Comparison of ENCODE assay signal across 8 cellular contexts in the genomic region with DNA sequence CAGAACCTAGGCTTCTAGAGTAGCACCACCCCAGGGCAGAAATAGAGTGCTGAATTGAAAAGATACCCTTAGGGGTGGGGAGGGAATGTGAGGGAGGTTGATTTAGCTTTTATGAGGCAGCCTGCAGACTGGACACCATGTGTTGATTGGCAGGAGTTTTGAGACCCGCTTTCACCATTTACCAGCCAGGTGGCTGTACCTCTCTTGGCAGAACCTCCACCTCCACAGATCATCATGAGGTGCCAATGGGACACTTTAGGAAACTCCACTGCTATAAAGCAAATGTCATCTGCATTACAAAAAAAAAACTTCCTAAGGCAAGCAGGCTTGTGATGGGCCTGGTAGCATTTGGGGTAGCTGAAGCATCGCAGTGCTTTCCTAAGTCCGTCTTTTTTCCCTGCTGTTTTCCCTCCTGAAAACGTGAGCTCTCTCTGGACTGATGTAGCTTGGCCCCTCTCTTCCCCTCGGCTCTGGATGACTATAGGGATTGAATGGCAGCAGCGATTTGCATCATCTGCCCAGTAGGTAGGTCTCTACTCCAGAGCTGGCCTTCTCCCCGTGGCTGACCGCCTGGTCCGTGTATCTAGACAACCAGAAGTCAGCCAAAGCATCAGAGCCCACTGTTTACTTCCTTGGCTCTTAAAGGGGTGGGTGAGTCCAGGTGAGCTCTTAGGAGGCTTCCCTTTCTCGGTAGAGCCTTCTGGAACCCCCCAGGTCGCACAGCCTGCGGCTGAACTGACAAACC. TPM values are rescaled to one million over a fixed set of nuclear protein-coding genes. Genes with fewer than 3 reads are reported as not detected.
DNase-seq lines count a peak whose midpoint lies in the region; ATAC-seq and TF ChIP-seq lines count a peak whose summit lies in the region.

No MANE protein-coding gene starts in this region.

- H3K4me3 ChIP-seq in HCT116 (replicated peaks in 1 of 2; ENCODE audit: low read depth in 1 of 2, low read length in 2 of 2): peak overlapping the region; percentile 78 to 85
- H3K4me3 ChIP-seq in iPS DF 6.9 (ENCODE audit: low read length): peak overlapping the region; percentile 67; the same call in 1 of the 2 replicates
- H3K4me3 ChIP-seq in smooth muscle cell: peak overlapping the region; percentile 80

- TF ChIP-seq RAD21 in HCT116 (IDR thresholded peaks at IDR 0.05; ENCODE audit: low read depth): no peak

- DNase-seq in HCT116 (ENCODE audit: low read depth, low spot score): no peak
- DNase-seq in activated T-helper 1 cell treated with anti-CD3 and anti-CD28 coated beads, Interleukin-12 subunit alpha, Interleukin-12 subunit beta, Interleukin-2, Interleukin-4 antibody, amounts not matched to agents 30 ng/mL and 10 ng/mL and 1 ng/mL, durations not matched to agents 14 hours and 24 hours and 36 hours (ENCODE audit: low spot score): no peak
- no peak for DNase-seq in iPS DF 6.9 (ENCODE audit: low read depth, low spot score)
- no peak for DNase-seq in smooth muscle cell (lab: John Stamatoyannopoulos, UW; ENCODE audit: unreplicated experiment)
- DNase-seq in GM03348 (ENCODE audit: low spot score): no peak
- DNase-seq in GDM1 (lab: John Stamatoyannopoulos, UW): no peak
- no peak for DNase-seq in NCI-H748 treated with DMSO at 0.1 percent for 48 hours (lab: John Stamatoyannopoulos, UW)
- DNase-seq in effector CD8-positive, alpha-beta T cell (lab: John Stamatoyannopoulos, UW): no peak

- peak overlapping the region; percentile 75 for H3K4me3 Mint-ChIP-seq in activated T-helper 1 cell treated with anti-CD3 and anti-CD28 coated beads, Interleukin-12 subunit alpha, Interleukin-12 subunit beta, Interleukin-2, Interleukin-4 antibody, amounts not matched to agents 30 ng/mL and 10 ng/mL and 1 ng/mL, durations not matched to agents 14 hours and 24 hours and 36 hours

- H2AFZ ChIP-seq in HCT116 (ENCODE audit: low read depth, low read length, poor library complexity, severe bottlenecking) (no peak overlapping the region), smooth muscle cell (ENCODE audit: low read depth) (no peak overlapping the region)

- CTCF ChIA-PET in HCT116 (lab: Charles Lee): interaction anchor here (1.1 to 1.9 kb wide), 3 partner anchors 16 to 383 kb away, joined by 3 to 8 read pairs (median 4); no protein-coding TSS in a partner anchor

- ATAC-seq in HCT116: no peak

- RAD21 ChIA-PET in HCT116 (lab: Charles Lee; ENCODE audit: low non-redundant PET in 1 of 2, low total read pairs in 2 of 2, uncharacterized antibody in 2 of 2, unreplicated experiment in 2 of 2): interaction anchor here in 1 of 2 experiments (0.7 kb wide), 1 partner anchor 16 kb away, joined by 3 read pairs; no protein-coding TSS in a partner anchor

- intact Hi-C loops in HCT116 (cut with micrococcal nuclease): no loop called here
- intact Hi-C loops in activated T-helper 1 cell treated with anti-CD3 and anti-CD28 coated beads, Interleukin-12 subunit alpha, Interleukin-12 subunit beta, Interleukin-2, Interleukin-4 antibody, amounts not matched to agents 30 ng/mL and 10 ng/mL and 1 ng/mL, durations not matched to agents 14 hours and 24 hours and 36 hours (cut with micrococcal nuclease): loop anchor here (10.0 kb wide), 1 partner anchor 482 kb away; a partner anchor contains a TSS

- peaks cover 10% of the 10 kb centered on the region for H3K4me1 Mint-ChIP-seq in activated T-helper 1 cell treated with anti-CD3 and anti-CD28 coated beads, Interleukin-12 subunit alpha, Interleukin-12 subunit beta, Interleukin-2, Interleukin-4 antibody, amounts not matched to agents 30 ng/mL and 10 ng/mL and 1 ng/mL, durations not matched to agents 14 hours and 24 hours and 36 hours (ENCODE audit: low read depth)

- TF ChIP-seq CTCF in HCT116 (IDR thresholded peaks at IDR 0.05 in 2 of 3, conservative IDR thresholded peaks at IDR 0.05 in 1 of 3; ENCODE audit: borderline replicate concordance in 1 of 3, insufficient read depth in 1 of 3, low read depth in 2 of 3, low read length in 2 of 3) (no peak), smooth muscle cell (IDR thresholded peaks at IDR 0.05; ENCODE audit: borderline replicate concordance, insufficient read depth, poor library complexity, severe bottlenecking) (no peak)

- BruUV-seq in HCT116 (replicated peaks; lab: Mats Ljungman, UMichigan): TSS peak; percentile 49

- H3K27me3 ChIP-seq in HCT116 (ENCODE audit: insufficient read depth, low read length) (no peaks in the 10 kb centered on the region), iPS DF 6.9 (ENCODE audit: control insufficient read depth, insufficient read depth, low read length) (no peaks in the 10 kb centered on the region), smooth muscle cell (ENCODE audit: low read depth) (no peaks in the 10 kb centered on the region)

- H3K36me3 Mint-ChIP-seq in activated T-helper 1 cell treated with anti-CD3 and anti-CD28 coated beads, Interleukin-12 subunit alpha, Interleukin-12 subunit beta, Interleukin-2, Interleukin-4 antibody, amounts not matched to agents 30 ng/mL and 10 ng/mL and 1 ng/mL, durations not matched to agents 14 hours and 24 hours and 36 hours (ENCODE audit: low read depth): peaks cover 11% of the 10 kb centered on the region

- H3K9ac ChIP-seq in HCT116 (ENCODE audit: low read length) (peak overlapping the region; percentile 95), smooth muscle cell (ENCODE audit: low read depth) (no peak overlapping the region)

- H3K36me3 ChIP-seq in HCT116 (ENCODE audit: control insufficient read depth in 1 of 2, insufficient read depth in 2 of 2, low read length in 2 of 2): peaks cover 16 to 36% of the 10 kb centered on the region in 2 experiments
- no peaks in the 10 kb centered on the region for H3K36me3 ChIP-seq in iPS DF 6.9 (ENCODE audit: control insufficient read depth, insufficient read depth, low read length)
- no peaks in the 10 kb centered on the region for H3K36me3 ChIP-seq in smooth muscle cell (ENCODE audit: low read depth)

- peaks cover 16 to 38% of the 10 kb centered on the region in 2 experiments for H3K4me1 ChIP-seq in HCT116 (ENCODE audit: control insufficient read depth in 1 of 2, insufficient read depth in 2 of 2, low read length in 2 of 2)
- peaks cover 2% of the 10 kb centered on the region; the same call in 1 of the 2 replicates for H3K4me1 ChIP-seq in iPS DF 6.9 (ENCODE audit: control insufficient read depth, insufficient read depth, low read length)
- peaks cover 11% of the 10 kb centered on the region for H3K4me1 ChIP-seq in smooth muscle cell (ENCODE audit: low read depth)

- H3K27ac ChIP-seq in HCT116 (ENCODE audit: low read depth, low read length) (peak overlapping the region; percentile 96), iPS DF 6.9 (ENCODE audit: low read length) (no peak overlapping the region), smooth muscle cell (ENCODE audit: low read depth) (no peak overlapping the region)

- H3K9me3 Mint-ChIP-seq in activated T-helper 1 cell treated with anti-CD3 and anti-CD28 coated beads, Interleukin-12 subunit alpha, Interleukin-12 subunit beta, Interleukin-2, Interleukin-4 antibody, amounts not matched to agents 30 ng/mL and 10 ng/mL and 1 ng/mL, durations not matched to agents 14 hours and 24 hours and 36 hours: no peaks in the 10 kb centered on the region

- WGBS in iPS DF 6.9 (ENCODE audit: insufficient coverage, insufficient read length): no CpG with 5 or more reads among the region's 12 CpGs
- 57% methylated on average over 12 of the region's 12 CpGs for WGBS in smooth muscle cell (ENCODE audit: low lambda C conversion rate)

- H3K9me2 ChIP-seq in HCT116 (ENCODE audit: insufficient read depth): no peaks in the 10 kb centered on the region

- H3F3A ChIP-seq in smooth muscle cell (ENCODE audit: low read depth): no peaks in the 10 kb centered on the region

- no peak for TF ChIP-seq POLR2A in HCT116 (IDR thresholded peaks at IDR 0.05; ENCODE audit: borderline replicate concordance, extremely low read depth, insufficient read depth, insufficient read length)

- no peaks in the 10 kb centered on the region for H3K9me3 ChIP-seq in HCT116 (ENCODE audit: control insufficient read depth in 1 of 2, insufficient read depth in 1 of 2, low read depth in 1 of 2, low read length in 2 of 2)
- no peaks in the 10 kb centered on the region for H3K9me3 ChIP-seq in iPS DF 6.9 (ENCODE audit: control insufficient read depth, insufficient read depth, low read length)
- H3K9me3 ChIP-seq in smooth muscle cell (replicated peaks; ENCODE audit: low read depth): no peaks in the 10 kb centered on the region

- H4K20me1 ChIP-seq in HCT116 (ENCODE audit: insufficient read depth) (no peaks in the 10 kb centered on the region), smooth muscle cell (ENCODE audit: low read depth) (no peaks in the 10 kb centered on the region)

- H3K27me3 Mint-ChIP-seq in activated T-helper 1 cell treated with anti-CD3 and anti-CD28 coated beads, Interleukin-12 subunit alpha, Interleukin-12 subunit beta, Interleukin-2, Interleukin-4 antibody, amounts not matched to agents 30 ng/mL and 10 ng/mL and 1 ng/mL, durations not matched to agents 14 hours and 24 hours and 36 hours (ENCODE audit: insufficient read depth): no peaks in the 10 kb centered on the region

- peak overlapping the region; percentile 71 for H3K27ac Mint-ChIP-seq in activated T-helper 1 cell treated with anti-CD3 and anti-CD28 coated beads, Interleukin-12 subunit alpha, Interleukin-12 subunit beta, Interleukin-2, Interleukin-4 antibody, amounts not matched to agents 30 ng/mL and 10 ng/mL and 1 ng/mL, durations not matched to agents 14 hours and 24 hours and 36 hours

- POLR2A ChIA-PET in HCT116 (lab: Charles Lee): interaction anchor here (0.9 to 1.5 kb wide), 3 partner anchors 9 to 16 kb away, joined by 3 to 4 read pairs (median 3); no protein-coding TSS in a partner anchor

- H3K79me2 ChIP-seq in HCT116 (ENCODE audit: insufficient read depth, low read length): peaks cover 46% of the 10 kb centered on the region
- H3K79me2 ChIP-seq in smooth muscle cell (ENCODE audit: low read depth): no peaks in the 10 kb centered on the region

- peak overlapping the region; percentile 82 for H3K4me2 ChIP-seq in HCT116 (ENCODE audit: low read length)
- peak overlapping the region; percentile 92 for H3K4me2 ChIP-seq in smooth muscle cell

TF ChIP-seq in HCT116, 20 proteins besides CTCF, POLR2A, EP300 and RAD21 (continues in another document):
- no peak for TF ChIP-seq EGR1 (IDR thresholded peaks at IDR 0.05; ENCODE audit: low read depth)
- TF ChIP-seq CEBPB (IDR thresholded peaks at IDR 0.05; ENCODE audit: low read depth): no peak
- TF ChIP-seq, protein P1, sequence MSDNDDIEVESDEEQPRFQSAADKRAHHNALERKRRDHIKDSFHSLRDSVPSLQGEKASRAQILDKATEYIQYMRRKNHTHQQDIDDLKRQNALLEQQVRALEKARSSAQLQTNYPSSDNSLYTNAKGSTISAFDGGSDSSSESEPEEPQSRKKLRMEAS (IDR thresholded peaks at IDR 0.05): no peak
- TF ChIP-seq SRF (IDR thresholded peaks at IDR 0.05; ENCODE audit: low read depth): no peak

RNA-seq across cellular contexts. Expression of a gene that starts 1.3 kb away (rescaled TPM):
- total RNA-seq in HCT116 (2021; ENCODE audit: unreplicated experiment) (163 TPM), smooth muscle cell (18.3 and 34.7 TPM in 2 replicates)
- polyA plus RNA-seq in HCT116 (2012): 181 and 236 TPM in 2 replicates
- total RNA-seq in activated T-helper 1 cell treated with anti-CD3 and anti-CD28 coated beads, Interleukin-12 subunit alpha, Interleukin-12 subunit beta, Interleukin-2, Interleukin-4 antibody, amounts not matched to agents 30 ng/mL and 10 ng/mL and 1 ng/mL, durations not matched to agents 14 hours and 24 hours and 36 hours: 49.3 and 49.5 TPM in 2 replicates
- 34.7 and 48.5 TPM in 2 replicates for polyA plus RNA-seq in smooth muscle cell
